Comparison of ENCODE assay signal across 8 cellular contexts in genomic region chr11:73295259-73295995, GRCh38. TPM values are rescaled to one million over a fixed set of nuclear protein-coding genes. Genes with fewer than 3 reads are reported as not detected.
DNase-seq lines count a peak whose midpoint lies in the region; ATAC-seq, FAIRE-seq and TF ChIP-seq lines count a peak whose summit lies in the region.

No MANE protein-coding gene starts in this region.

- H3K9me3 Mint-ChIP-seq in activated T-helper 1 cell treated with anti-CD3 and anti-CD28 coated beads, Interleukin-12 subunit alpha, Interleukin-12 subunit beta, Interleukin-2, Interleukin-4 antibody, amounts not matched to agents 30 ng/mL and 10 ng/mL and 1 ng/mL, durations not matched to agents 14 hours and 24 hours and 36 hours, result no peaks in the 10 kb centered on the region
- H3K9me3 Mint-ChIP-seq in progenitor cell of endocrine pancreas (ENCODE audit: low read depth), result no peaks in the 10 kb centered on the region

- FAIRE-seq in G401.6 (lab: Jason Lieb, UNC) (peak; percentile 63), HTR-8/SVneo (lab: Jason Lieb, UNC) (peak; percentile 90)

- peak; percentile 79 for DNase-seq in HTR-8/SVneo (ENCODE audit: insufficient read length, low spot score)
- peak; percentile 19 for DNase-seq in RWPE1 (ENCODE audit: low spot score)
- DNase-seq in activated T-helper 1 cell treated with anti-CD3 and anti-CD28 coated beads, Interleukin-12 subunit alpha, Interleukin-12 subunit beta, Interleukin-2, Interleukin-4 antibody, amounts not matched to agents 30 ng/mL and 10 ng/mL and 1 ng/mL, durations not matched to agents 14 hours and 24 hours and 36 hours (ENCODE audit: low spot score), result peak; percentile 68
- peak; percentile 81 for DNase-seq in germinal center (ENCODE audit: low spot score)
- peak; percentile 71 for DNase-seq in progenitor cell of endocrine pancreas (ENCODE audit: low spot score, unreplicated experiment)
- DNase-seq in mesenteric fat pad (ENCODE audit: low spot score), result no peak

- CTCF ChIA-PET in RWPE1 (lab: Yijun Ruan, JAX), result interaction anchor here (0.6 to 0.8 kb wide), 2 partner anchors 15 to 23 kb away, joined by 3 to 4 read pairs; partner anchors contain the start of gene P2RY6

- intact Hi-C loops in activated T-helper 1 cell treated with anti-CD3 and anti-CD28 coated beads, Interleukin-12 subunit alpha, Interleukin-12 subunit beta, Interleukin-2, Interleukin-4 antibody, amounts not matched to agents 30 ng/mL and 10 ng/mL and 1 ng/mL, durations not matched to agents 14 hours and 24 hours and 36 hours (cut with micrococcal nuclease), result loop anchor here (1.0 kb wide), 1 partner anchor 40 kb away; no protein-coding TSS in a partner anchor

- peaks cover 13% of the 10 kb centered on the region for H3K27me3 Mint-ChIP-seq in activated T-helper 1 cell treated with anti-CD3 and anti-CD28 coated beads, Interleukin-12 subunit alpha, Interleukin-12 subunit beta, Interleukin-2, Interleukin-4 antibody, amounts not matched to agents 30 ng/mL and 10 ng/mL and 1 ng/mL, durations not matched to agents 14 hours and 24 hours and 36 hours (ENCODE audit: insufficient read depth)
- peaks cover 25% of the 10 kb centered on the region for H3K27me3 Mint-ChIP-seq in progenitor cell of endocrine pancreas

- ATAC-seq in HG02759 (IDR thresholded peaks at IDR 0.05; ENCODE audit: unreplicated experiment), result no peak

- no peak overlapping the region for H3K27ac ChIP-seq in RWPE1

- POLR2A ChIA-PET in RWPE1 (lab: Yijun Ruan, JAX; ENCODE audit: low non-redundant PET), result no interaction called here

- H3K27ac Mint-ChIP-seq in activated T-helper 1 cell treated with anti-CD3 and anti-CD28 coated beads, Interleukin-12 subunit alpha, Interleukin-12 subunit beta, Interleukin-2, Interleukin-4 antibody, amounts not matched to agents 30 ng/mL and 10 ng/mL and 1 ng/mL, durations not matched to agents 14 hours and 24 hours and 36 hours, result no peak overlapping the region
- H3K27ac Mint-ChIP-seq in progenitor cell of endocrine pancreas, result no peak overlapping the region

- no peak overlapping the region for H3K4me3 Mint-ChIP-seq in activated T-helper 1 cell treated with anti-CD3 and anti-CD28 coated beads, Interleukin-12 subunit alpha, Interleukin-12 subunit beta, Interleukin-2, Interleukin-4 antibody, amounts not matched to agents 30 ng/mL and 10 ng/mL and 1 ng/mL, durations not matched to agents 14 hours and 24 hours and 36 hours
- H3K4me3 Mint-ChIP-seq in progenitor cell of endocrine pancreas (ENCODE audit: low read depth), result no peak overlapping the region

- H3K4me1 Mint-ChIP-seq in activated T-helper 1 cell treated with anti-CD3 and anti-CD28 coated beads, Interleukin-12 subunit alpha, Interleukin-12 subunit beta, Interleukin-2, Interleukin-4 antibody, amounts not matched to agents 30 ng/mL and 10 ng/mL and 1 ng/mL, durations not matched to agents 14 hours and 24 hours and 36 hours (ENCODE audit: low read depth), result peaks cover 6% of the 10 kb centered on the region
- H3K4me1 Mint-ChIP-seq in progenitor cell of endocrine pancreas (ENCODE audit: low read depth), result no peaks in the 10 kb centered on the region

- TF ChIP-seq CTCF in RWPE1 (conservative IDR thresholded peaks at IDR 0.05; ENCODE audit: low read depth), result peak; percentile 37; the same call in 1 of the 2 replicates
- TF ChIP-seq CTCF in progenitor cell of endocrine pancreas (IDR thresholded peaks at IDR 0.05; ENCODE audit: unreplicated experiment), result peak; percentile 95

- no peaks in the 10 kb centered on the region for H3K36me3 Mint-ChIP-seq in activated T-helper 1 cell treated with anti-CD3 and anti-CD28 coated beads, Interleukin-12 subunit alpha, Interleukin-12 subunit beta, Interleukin-2, Interleukin-4 antibody, amounts not matched to agents 30 ng/mL and 10 ng/mL and 1 ng/mL, durations not matched to agents 14 hours and 24 hours and 36 hours (ENCODE audit: low read depth)
- H3K36me3 Mint-ChIP-seq in progenitor cell of endocrine pancreas (ENCODE audit: insufficient read depth), result no peaks in the 10 kb centered on the region

RNA-seq across cellular contexts. Expression of gene ARHGEF17, which starts 12.6 kb away (rescaled TPM):
- 0.05 TPM in 1 of 2 replicates, not detected in the other for total RNA-seq in activated T-helper 1 cell treated with anti-CD3 and anti-CD28 coated beads, Interleukin-12 subunit alpha, Interleukin-12 subunit beta, Interleukin-2, Interleukin-4 antibody, amounts not matched to agents 30 ng/mL and 10 ng/mL and 1 ng/mL, durations not matched to agents 14 hours and 24 hours and 36 hours
- total RNA-seq in progenitor cell of endocrine pancreas (71.4 and 77.0 TPM in 2 replicates), mesenteric fat pad (49.8 TPM)

RNA-seq across cellular contexts. Expression of gene P2RY6, which starts 23.3 kb away (rescaled TPM):
- total RNA-seq in activated T-helper 1 cell treated with anti-CD3 and anti-CD28 coated beads, Interleukin-12 subunit alpha, Interleukin-12 subunit beta, Interleukin-2, Interleukin-4 antibody, amounts not matched to agents 30 ng/mL and 10 ng/mL and 1 ng/mL, durations not matched to agents 14 hours and 24 hours and 36 hours, result not detected in 2 replicates
- total RNA-seq in progenitor cell of endocrine pancreas (0.13 and 0.14 TPM in 2 replicates), mesenteric fat pad (6.7 TPM)

Comparison
In these comparisons a context has a peak if more than half of its experiments do, and no peak if none do; other contexts are left out.
1. RNA of gene ARHGEF17, which starts 12.6 kb away (total RNA-seq): 71.4 to 77.0 TPM in progenitor cell of endocrine pancreas and 49.8 TPM in mesenteric fat pad (single experiment); 0.05 TPM in activated T-helper 1 cell treated with anti-CD3 and anti-CD28 coated beads, Interleukin-12 subunit alpha, Interleukin-12 subunit beta, Interleukin-2, Interleukin-4 antibody, amounts not matched to agents 30 ng/mL and 10 ng/mL and 1 ng/mL, durations not matched to agents 14 hours and 24 hours and 36 hours; every median in the first group is over 10 times any median in the second.